ENCODE assay signal across 27 cellular contexts in the genomic region with DNA sequence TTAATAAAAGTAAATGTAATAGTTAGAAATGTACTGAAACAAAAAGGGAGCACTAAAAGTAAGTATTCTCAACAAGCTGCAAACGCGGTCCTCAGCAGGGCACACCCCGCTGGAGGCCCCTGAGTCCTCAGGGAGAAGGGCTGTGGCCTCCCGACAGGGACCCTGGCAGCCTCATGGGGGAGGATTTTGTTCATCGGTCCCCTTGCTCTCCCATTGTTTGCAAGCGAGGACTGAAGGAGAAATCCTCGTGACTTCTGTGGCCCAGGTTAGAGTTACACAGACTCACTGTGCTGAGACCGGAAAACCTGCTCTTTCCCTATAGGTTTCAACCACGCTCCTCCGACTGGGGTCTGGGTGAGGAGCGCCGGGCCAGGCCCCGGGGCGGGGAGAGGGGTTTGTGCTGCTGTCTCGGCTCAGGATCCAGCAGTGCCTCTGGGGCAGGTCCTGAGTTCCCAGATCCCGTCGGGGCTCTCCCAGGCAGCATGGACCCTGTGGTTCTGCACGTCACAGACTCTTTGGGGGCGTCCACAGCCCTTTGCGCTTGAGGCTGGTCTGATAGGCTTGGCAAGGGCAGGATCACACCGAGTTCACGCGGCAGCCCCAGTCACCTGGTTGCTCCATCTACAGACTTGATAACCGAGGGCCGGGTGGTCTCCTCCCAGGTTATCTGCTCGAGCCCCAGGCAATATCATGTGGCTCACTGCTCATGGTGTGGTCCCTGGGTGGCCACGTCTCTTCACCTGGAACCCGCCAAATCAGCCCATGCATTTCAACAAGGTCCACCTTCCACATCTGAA. TPM values are rescaled to one million over a fixed set of nuclear protein-coding genes. Genes with fewer than 3 reads are reported as not detected.
DNase-seq lines count a peak whose midpoint lies in the region; ATAC-seq and TF ChIP-seq lines count a peak whose summit lies in the region.
"Had no signal": no experiment of that assay in that cellular context is flagged by ENCODE, and none has a peak within 500 bp of the region (broad histone marks: within the 10 kb centered on the region; RNA-seq: fewer than 3 reads in every experiment).

No MANE protein-coding gene starts in this region.

- H3K4me1 ChIP-seq in right atrium auricular region = no peaks in the 10 kb centered on the region
- no peaks in the 10 kb centered on the region for H3K4me1 ChIP-seq in endodermal cell (ENCODE audit: control insufficient read depth, insufficient read depth, low read length)
- H3K4me1 ChIP-seq in osteoblast (ENCODE audit: insufficient read depth, low read length) = no peaks in the 10 kb centered on the region
- H3K4me1 ChIP-seq in gastrocnemius medialis = no peaks in the 10 kb centered on the region
- H3K4me1 ChIP-seq in mammary epithelial cell (ENCODE audit: insufficient read depth, low read length) = no peaks in the 10 kb centered on the region
- H3K4me1 ChIP-seq: ascending aorta, vagina had no signal

- H3K27me3 Mint-ChIP-seq in endodermal cell (ENCODE audit: insufficient read depth) = no peaks in the 10 kb centered on the region

- H3K4me3 ChIP-seq in right atrium auricular region = no peak overlapping the region
- no peak overlapping the region for H3K4me3 ChIP-seq in endodermal cell (ENCODE audit: low read length)
- H3K4me3 ChIP-seq in osteoblast (ENCODE audit: insufficient read depth, low read length) = no peak overlapping the region
- H3K4me3 ChIP-seq in gastrocnemius medialis = no peak overlapping the region
- no peak overlapping the region for H3K4me3 ChIP-seq in mammary epithelial cell (replicated peaks in 1 of 3; ENCODE audit: insufficient read depth in 1 of 3, low read depth in 2 of 3, low read length in 3 of 3)
- H3K4me3 ChIP-seq: ascending aorta, hepatocyte, K562, vagina had no signal

- CTCF ChIA-PET in mammary epithelial cell (lab: Charles Lee; ENCODE audit: low non-redundant PET) = no interaction called here

- in situ Hi-C loops in gastrocnemius medialis (cut with MboI; ENCODE audit: low sequenced_read_pairs in 4 of 4) (loop anchor here in 3 of 4 donors (25.0 kb wide), 1 partner anchor 276 kb away; no protein-coding TSS in a partner anchor), mammary epithelial cell (cut with MboI; ENCODE audit: low sequenced_read_pairs in 2 of 2) (loop anchor here in 1 of 2 donors (25.0 kb wide), 1 partner anchor 251 kb away; no protein-coding TSS in a partner anchor)

- H3K36me3 Mint-ChIP-seq in endodermal cell (ENCODE audit: low read depth) = no peaks in the 10 kb centered on the region
- H3K36me3 Mint-ChIP-seq: activated naive CD4-positive, alpha-beta T cell treated with anti-CD3 and anti-CD28 coated beads, Interleukin-2, amount 10 ng/mL, durations not matched to agents 7 days and 5 days had no signal

- no peak overlapping the region for H3K27ac Mint-ChIP-seq in endodermal cell
- H3K27ac Mint-ChIP-seq: activated naive CD4-positive, alpha-beta T cell treated with anti-CD3 and anti-CD28 coated beads, Interleukin-2, amount 10 ng/mL, durations not matched to agents 7 days and 5 days; activated T-cell treated with anti-CD3 and anti-CD28 coated beads, Interleukin-2, amount 50 U/mL, for 24 hours; T-helper 17 cell had no signal

- H3K4me2 ChIP-seq in osteoblast (ENCODE audit: insufficient read depth, low read length) = no peak overlapping the region
- H3K4me2 ChIP-seq in mammary epithelial cell (ENCODE audit: insufficient read depth, low read depth, low read length) = no peak overlapping the region
- H3K4me2 ChIP-seq: hepatocyte had no signal

- BruUV-seq in mammary epithelial cell (replicated peaks; lab: Mats Ljungman, UMichigan) = no TSS peak

- no peaks in the 10 kb centered on the region for H4K20me1 ChIP-seq in osteoblast (ENCODE audit: insufficient read depth, low read length)
- no peaks in the 10 kb centered on the region for H4K20me1 ChIP-seq in mammary epithelial cell (ENCODE audit: insufficient read depth, low read length)

- peaks cover 18% of the 10 kb centered on the region for H3K9me3 Mint-ChIP-seq in endodermal cell

- H3K27me3 ChIP-seq in right atrium auricular region = no peaks in the 10 kb centered on the region
- no peaks in the 10 kb centered on the region for H3K27me3 ChIP-seq in endodermal cell (ENCODE audit: control insufficient read depth, insufficient read depth, low read length, poor library complexity, severe bottlenecking)
- H3K27me3 ChIP-seq in osteoblast (ENCODE audit: insufficient read depth, low read length) = peaks cover 45% of the 10 kb centered on the region
- peaks cover 4 to 8% (median 8%) of the 10 kb centered on the region in 3 donors for H3K27me3 ChIP-seq in gastrocnemius medialis
- H3K27me3 ChIP-seq in mammary epithelial cell (ENCODE audit: insufficient read depth, low read length) = no peaks in the 10 kb centered on the region
- H3K27me3 ChIP-seq: ascending aorta, hepatocyte, vagina had no signal

- H3K9ac ChIP-seq in endodermal cell (ENCODE audit: extremely low read depth, low read length, poor library complexity, severe bottlenecking) = no peak overlapping the region
- H3K9ac ChIP-seq in mammary epithelial cell (ENCODE audit: insufficient read depth, low read length) = no peak overlapping the region

- no peak for TF ChIP-seq CTCF in right atrium auricular region (IDR thresholded peaks at IDR 0.05)
- peak; percentile 34 for TF ChIP-seq CTCF in endodermal cell (conservative IDR thresholded peaks at IDR 0.05)
- no peak for TF ChIP-seq CTCF in osteoblast (IDR thresholded peaks at IDR 0.05; ENCODE audit: extremely low read depth, low read depth, low read length)
- no peak for TF ChIP-seq CTCF in gastrocnemius medialis (IDR thresholded peaks at IDR 0.05 in 4 of 5, conservative IDR thresholded peaks at IDR 0.05 in 1 of 5)
- no peak for TF ChIP-seq CTCF in mammary epithelial cell (conservative IDR thresholded peaks at IDR 0.05 in 1 of 2, IDR thresholded peaks at IDR 0.05 in 1 of 2; ENCODE audit: extremely low read depth in 1 of 2, insufficient read depth in 1 of 2, low read depth in 1 of 2, low read length in 2 of 2)

- ATAC-seq in gastrocnemius medialis = no peak
- ATAC-seq: HCT116, K562, T-helper 17 cell had no signal

- H3K4me3 Mint-ChIP-seq in endodermal cell = no peak overlapping the region
- H3K4me3 Mint-ChIP-seq: activated naive CD4-positive, alpha-beta T cell treated with anti-CD3 and anti-CD28 coated beads, Interleukin-2, amount 10 ng/mL, durations not matched to agents 7 days and 5 days; activated T-cell treated with anti-CD3 and anti-CD28 coated beads, Interleukin-2, amount 50 U/mL, for 24 hours; T-helper 17 cell had no signal

- WGBS in endodermal cell (ENCODE audit: insufficient coverage in 1 of 2, insufficient read length in 1 of 2), 2 experiments = 89 to 90% methylated on average over 24 to 28 of the region's 28 CpGs
- WGBS in mammary epithelial cell (ENCODE audit: low coverage, missing lambda C conversion rate) = 83% methylated on average over 15 of the region's 28 CpGs

- no peaks in the 10 kb centered on the region for H3K9me3 ChIP-seq in right atrium auricular region
- H3K9me3 ChIP-seq in endodermal cell (ENCODE audit: control insufficient read depth, low read length) = no peaks in the 10 kb centered on the region
- H3K9me3 ChIP-seq in osteoblast (ENCODE audit: low read depth, low read length) = peaks cover 2% of the 10 kb centered on the region
- no peaks in the 10 kb centered on the region for H3K9me3 ChIP-seq in gastrocnemius medialis
- no peaks in the 10 kb centered on the region for H3K9me3 ChIP-seq in mammary epithelial cell (replicated peaks; ENCODE audit: insufficient read depth, low read length)
- H3K9me3 ChIP-seq: ascending aorta, vagina had no signal

- no peaks in the 10 kb centered on the region for H3K36me3 ChIP-seq in right atrium auricular region
- no peaks in the 10 kb centered on the region for H3K36me3 ChIP-seq in endodermal cell (ENCODE audit: control insufficient read depth, insufficient read depth, low read length)
- no peaks in the 10 kb centered on the region for H3K36me3 ChIP-seq in osteoblast (ENCODE audit: insufficient read depth, low read length)
- no peaks in the 10 kb centered on the region for H3K36me3 ChIP-seq in gastrocnemius medialis
- no peaks in the 10 kb centered on the region for H3K36me3 ChIP-seq in mammary epithelial cell (ENCODE audit: insufficient read depth, low read length)
- H3K36me3 ChIP-seq: ascending aorta, vagina had no signal

- dilution Hi-C loops in mammary epithelial cell (cut with HindIII; ENCODE audit: low sequenced_read_pairs) = loop anchor here (5.0 kb wide), 1 partner anchor 91 kb away; no protein-coding TSS in a partner anchor

- peak; percentile 61 for DNase-seq in cardiac septum (ENCODE audit: low spot score)
- DNase-seq in right atrium auricular region (ENCODE audit: low spot score) = no peak
- peak; percentile 43 for DNase-seq in endodermal cell
- peak; percentile 75 for DNase-seq in osteoblast (ENCODE audit: insufficient read length, low spot score, missing footprints)
- peak; percentile 31 for DNase-seq in ureter (ENCODE audit: low spot score)
- no peak for DNase-seq in gastrocnemius medialis
- DNase-seq in NCI-H1105 (lab: John Stamatoyannopoulos, UW) = no peak
- no peak for DNase-seq in mammary epithelial cell
- DNase-seq: activated naive CD4-positive, alpha-beta T cell treated with anti-CD3 and anti-CD28 coated beads, Interleukin-2, amount 10 ng/mL, durations not matched to agents 7 days and 5 days; central memory CD4-positive, alpha-beta T cell; DMS 273 treated with DMSO at 0.1 percent for 48 hours; erythroblast; foreskin fibroblast; mesenchymal stem cell; NCI-H146; NCI-H2171 treated with DMSO at 0.1 percent for 48 hours; NCI-H526; retina; T-helper 17 cell had no signal

- no peak overlapping the region for H3K27ac ChIP-seq in right atrium auricular region
- no peak overlapping the region for H3K27ac ChIP-seq in endodermal cell (ENCODE audit: low read depth, low read length)
- no peak overlapping the region for H3K27ac ChIP-seq in osteoblast (ENCODE audit: low read depth, low read length)
- H3K27ac ChIP-seq in gastrocnemius medialis = no peak overlapping the region
- H3K27ac ChIP-seq in mammary epithelial cell (ENCODE audit: insufficient read depth, low read depth, low read length) = no peak overlapping the region
- H3K27ac ChIP-seq: ascending aorta, C4-2B, hepatocyte, vagina, VCaP had no signal

- H2AFZ ChIP-seq in osteoblast (ENCODE audit: low read length) = no peak overlapping the region
- no peak overlapping the region for H2AFZ ChIP-seq in mammary epithelial cell (ENCODE audit: low read depth, low read length)
- H2AFZ ChIP-seq: hepatocyte had no signal

- H3K79me2 ChIP-seq in osteoblast (ENCODE audit: insufficient read depth, low read length) (no peaks in the 10 kb centered on the region), mammary epithelial cell (ENCODE audit: insufficient read depth, low read length) (no peaks in the 10 kb centered on the region)
- H3K79me2 ChIP-seq: hepatocyte had no signal

- no peaks in the 10 kb centered on the region for H3K4me1 Mint-ChIP-seq in endodermal cell
- H3K4me1 Mint-ChIP-seq: activated naive CD4-positive, alpha-beta T cell treated with anti-CD3 and anti-CD28 coated beads, Interleukin-2, amount 10 ng/mL, durations not matched to agents 7 days and 5 days; T-helper 17 cell had no signal

- intact Hi-C loops in cardiac septum (cut with DNase I) = loop anchor here (5.0 kb wide), 1 partner anchor 391 kb away; no protein-coding TSS in a partner anchor
- intact Hi-C loops in gastrocnemius medialis (cut with DNase I; ENCODE audit: low total_unique reads) = no loop called here
- intact Hi-C loops in mammary epithelial cell (cut with micrococcal nuclease) = loop anchor here (5.0 to 10.0 kb wide), 3 partner anchors 121 to 1834 kb away; partner anchors contain the start of genes IRX1 and IRX4

- no peak for TF ChIP-seq POLR2A in gastrocnemius medialis (IDR thresholded peaks at IDR 0.05)

RNA-seq across cellular contexts. Expression of gene MRPL36, which starts 38.8 kb away (rescaled TPM):
- 43.2 TPM for total RNA-seq in cardiac septum
- total RNA-seq in right atrium auricular region = 10 to 100 TPM; 40.5 to 41.2 TPM
- total RNA-seq in endodermal cell = 10 to 100 TPM; 44.0 to 49.7 TPM
- polyA plus RNA-seq in endodermal cell (2013, experiment 1 of 2) = 73.8 TPM
- 63.7 TPM for polyA plus RNA-seq in endodermal cell (2013, experiment 2 of 2)
- total RNA-seq in osteoblast = 35.1 and 35.7 TPM in 2 replicates
- total RNA-seq in ureter = 33.2 TPM
- 100 to 1,000 TPM in 1 of 4 donors, 10 to 100 TPM in 3; 67.8 to 106 (median 75.3) TPM for total RNA-seq in gastrocnemius medialis
- total RNA-seq in mammary epithelial cell = 10 to 100 TPM; 47.2 to 82.2 TPM
- polyA plus RNA-seq in mammary epithelial cell = 117 TPM
- 54.6 TPM for polyA minus RNA-seq in mammary epithelial cell

RNA-seq across cellular contexts. Expression of gene NDUFS6, which starts 40.4 kb away (rescaled TPM):
- 78.6 TPM for total RNA-seq in cardiac septum
- 100 to 1,000 TPM; 130 to 135 TPM for total RNA-seq in right atrium auricular region
- 10 to 100 TPM; 47.9 to 65.2 TPM for total RNA-seq in endodermal cell
- polyA plus RNA-seq in endodermal cell (2013, experiment 1 of 2) = 79.9 TPM
- polyA plus RNA-seq in endodermal cell (2013, experiment 2 of 2) = 73.3 TPM
- total RNA-seq in osteoblast = 19.2 and 23.9 TPM in 2 replicates
- 22.9 TPM for total RNA-seq in ureter
- total RNA-seq in gastrocnemius medialis = 100 to 1,000 TPM in 3 of 4 donors, 10 to 100 TPM in 1; 70.8 to 135 (median 106) TPM
- 10 to 100 TPM; 13.5 to 47.7 TPM for total RNA-seq in mammary epithelial cell
- polyA plus RNA-seq in mammary epithelial cell = 127 TPM
- 17.7 TPM for polyA minus RNA-seq in mammary epithelial cell

Comparison
In these comparisons a context has a peak if more than half of its experiments do, and no peak if none do; other contexts are left out.
1. DNase-seq: peak in cardiac septum (single experiment), endodermal cell (single experiment), osteoblast (single experiment) and ureter (single experiment); none in right atrium auricular region (single experiment), gastrocnemius medialis (0 of 2), NCI-H1105 (single experiment) and mammary epithelial cell (single experiment).